ENCODE assay signal across 15 cellular contexts in the genomic region with DNA sequence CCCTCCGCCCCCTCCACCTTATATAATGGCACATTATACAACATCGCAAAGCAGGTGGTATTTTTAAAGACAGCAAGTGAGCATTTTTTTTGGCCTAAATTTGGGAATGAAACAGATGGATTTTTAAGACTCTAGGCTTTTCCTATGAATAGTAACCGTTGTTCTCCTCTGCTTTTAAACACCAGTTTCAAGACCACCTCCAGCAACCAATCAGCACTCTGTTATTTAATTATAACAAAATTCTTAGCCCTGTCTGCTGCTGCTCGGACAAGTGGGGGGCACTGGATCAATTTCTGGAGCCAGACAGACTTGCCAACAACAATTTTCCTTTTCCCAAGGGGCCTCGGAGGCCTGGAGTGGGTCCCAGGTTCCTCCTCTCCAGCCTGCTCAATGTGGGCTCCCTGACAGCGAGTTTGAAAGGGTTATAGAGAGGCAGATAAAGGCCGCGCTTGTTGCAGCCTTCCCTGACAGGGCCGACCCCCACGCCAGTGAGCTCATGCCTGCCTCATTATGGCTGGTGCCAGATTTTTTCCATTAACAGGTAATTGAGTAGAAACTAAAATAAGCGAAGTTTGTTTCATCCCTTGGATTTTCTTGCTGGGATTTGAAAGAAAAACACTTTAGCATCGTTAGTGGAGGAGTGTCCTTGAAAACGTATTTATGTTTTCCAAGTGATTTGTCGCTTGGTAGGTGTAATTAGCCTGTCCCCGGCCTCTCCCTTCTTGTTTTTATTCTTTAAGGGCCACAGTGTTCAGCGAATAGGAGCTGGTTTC.
A peak's percentile ranks its signal among the peaks of the same experiment; 100 is the strongest.
DNase-seq lines count a peak whose midpoint lies in the region; ATAC-seq and TF ChIP-seq lines count a peak whose summit lies in the region.
"Had no signal": no experiment of that assay in that cellular context is flagged by ENCODE, and none has a peak within 500 bp of the region (broad histone marks: within the 10 kb centered on the region; RNA-seq: fewer than 3 reads in every experiment).

No MANE protein-coding gene starts in this region.

- TF ChIP-seq CTCF in nephron (IDR thresholded peaks at IDR 0.05; ENCODE audit: unreplicated experiment in 3 of 3): no peak

- intact Hi-C loops in head of caudate nucleus (cut with DNase I): no loop called here

- ATAC-seq in GM21367 (IDR thresholded peaks at IDR 0.05; ENCODE audit: unreplicated experiment): no peak
- ATAC-seq: activated naive CD4-positive, alpha-beta T cell treated with anti-CD3 and anti-CD28 coated beads, Interleukin-2, amount 50 U/mL, for 72 hours; GM12878; K562 had no signal

- no peaks in the 10 kb centered on the region for H3K9me3 Mint-ChIP-seq in nephron
- H3K9me3 Mint-ChIP-seq in activated CD4-positive, alpha-beta T cell treated with anti-CD3 and anti-CD28 coated beads, Interleukin-2, amount 10 ng/mL, durations not matched to agents 7 days and 5 days: no peaks in the 10 kb centered on the region
- H3K9me3 Mint-ChIP-seq: activated naive CD4-positive, alpha-beta T cell treated with anti-CD3 and anti-CD28 coated beads, Interleukin-2, amount 50 U/mL, for 72 hours; central memory CD8-positive, alpha-beta T cell; stimulated activated naive CD8-positive, alpha-beta T cell treated with anti-CD3 and anti-CD28 coated beads, Interleukin-15, Interleukin-2, amounts not matched to agents 100 ng/mL and 50 ng/mL, for 24 hours had no signal

- peaks cover 40% of the 10 kb centered on the region for H3K4me1 Mint-ChIP-seq in nephron
- H3K4me1 Mint-ChIP-seq in activated CD4-positive, alpha-beta T cell treated with anti-CD3 and anti-CD28 coated beads, Interleukin-2, amount 10 ng/mL, durations not matched to agents 7 days and 5 days: no peaks in the 10 kb centered on the region
- H3K4me1 Mint-ChIP-seq: central memory CD8-positive, alpha-beta T cell had no signal

- CTCF ChIA-PET in activated CD4-positive, alpha-beta T cell treated with anti-CD3 and anti-CD28 coated beads, Interleukin-2, amount 10 ng/mL, durations not matched to agents 7 days and 5 days (lab: Charles Lee): no interaction called here

- H3K36me3 Mint-ChIP-seq in nephron (ENCODE audit: low read depth): no peaks in the 10 kb centered on the region
- H3K36me3 Mint-ChIP-seq in activated CD4-positive, alpha-beta T cell treated with anti-CD3 and anti-CD28 coated beads, Interleukin-2, amount 10 ng/mL, durations not matched to agents 7 days and 5 days (ENCODE audit: low read depth): no peaks in the 10 kb centered on the region
- H3K36me3 Mint-ChIP-seq: activated naive CD4-positive, alpha-beta T cell treated with anti-CD3 and anti-CD28 coated beads, Interleukin-2, amount 50 U/mL, for 72 hours had no signal

- POLR2A ChIA-PET in activated CD4-positive, alpha-beta T cell treated with anti-CD3 and anti-CD28 coated beads, Interleukin-2, amount 10 ng/mL, durations not matched to agents 7 days and 5 days (lab: Charles Lee): no interaction called here

- peaks cover 8% of the 10 kb centered on the region for H3K27me3 Mint-ChIP-seq in nephron (ENCODE audit: low read depth)
- H3K27me3 Mint-ChIP-seq in activated CD4-positive, alpha-beta T cell treated with anti-CD3 and anti-CD28 coated beads, Interleukin-2, amount 10 ng/mL, durations not matched to agents 7 days and 5 days: no peaks in the 10 kb centered on the region
- H3K27me3 Mint-ChIP-seq: central memory CD8-positive, alpha-beta T cell; stimulated activated naive CD8-positive, alpha-beta T cell treated with anti-CD3 and anti-CD28 coated beads, Interleukin-15, Interleukin-2, amounts not matched to agents 100 ng/mL and 50 ng/mL, for 24 hours had no signal

- peak overlapping the region; percentile 20 to 80 (median 73) for H3K27ac Mint-ChIP-seq in nephron
- H3K27ac Mint-ChIP-seq in activated CD4-positive, alpha-beta T cell treated with anti-CD3 and anti-CD28 coated beads, Interleukin-2, amount 10 ng/mL, durations not matched to agents 7 days and 5 days: no peak overlapping the region
- H3K27ac Mint-ChIP-seq: activated naive CD4-positive, alpha-beta T cell treated with anti-CD3 and anti-CD28 coated beads, Interleukin-2, amount 50 U/mL, for 72 hours; stimulated activated naive CD8-positive, alpha-beta T cell treated with anti-CD3 and anti-CD28 coated beads, Interleukin-15, Interleukin-2, amounts not matched to agents 100 ng/mL and 50 ng/mL, for 24 hours had no signal

- H3K4me3 Mint-ChIP-seq in nephron: peak overlapping the region in 1 of 3 experiments; percentile 18
- H3K4me3 Mint-ChIP-seq in activated CD4-positive, alpha-beta T cell treated with anti-CD3 and anti-CD28 coated beads, Interleukin-2, amount 10 ng/mL, durations not matched to agents 7 days and 5 days: no peak overlapping the region
- H3K4me3 Mint-ChIP-seq: central memory CD8-positive, alpha-beta T cell; stimulated activated naive CD8-positive, alpha-beta T cell treated with anti-CD3 and anti-CD28 coated beads, Interleukin-15, Interleukin-2, amounts not matched to agents 100 ng/mL and 50 ng/mL, for 24 hours had no signal

- DNase-seq in DMS79 (lab: John Stamatoyannopoulos, UW) (peak; percentile 25), NCI-H446 (lab: John Stamatoyannopoulos, UW) (peak; percentile 39 to 73), head of caudate nucleus (peak in 40 of 42 donors; percentile 8 to 77 (median 44)), activated gamma-delta T cell treated with Interleukin-2 at 50 U/mL for 16 hours (no peak), GOT3 (lab: John Stamatoyannopoulos, UW) (no peak)
- no peak for DNase-seq in activated CD4-positive, alpha-beta T cell treated with anti-CD3 and anti-CD28 coated beads, Interleukin-2, amount 10 ng/mL, durations not matched to agents 7 days and 5 days
- DNase-seq: activated CD4-positive, alpha-beta T cell treated with anti-CD3 and anti-CD28 coated beads, Interleukin-2, amount 50 U/mL, for 1 hour; NCI-H1048 had no signal

Comparison
In these comparisons a context has a peak if more than half of its experiments do, and no peak if none do; other contexts are left out.
1. DNase-seq: peak in DMS79 (single experiment), NCI-H446 (2 of 2) and head of caudate nucleus (40 of 42); none in activated gamma-delta T cell treated with Interleukin-2 at 50 U/mL for 16 hours (single experiment), activated CD4-positive, alpha-beta T cell treated with anti-CD3 and anti-CD28 coated beads, Interleukin-2, amount 10 ng/mL, durations not matched to agents 7 days and 5 days (single experiment) and GOT3 (single experiment).